ENCODE assay signal across 1 cellular context in genomic region chrX:100643943-100644587, GRCh38.
TF ChIP-seq lines count a peak whose summit lies in the region.

A gene with protein sequence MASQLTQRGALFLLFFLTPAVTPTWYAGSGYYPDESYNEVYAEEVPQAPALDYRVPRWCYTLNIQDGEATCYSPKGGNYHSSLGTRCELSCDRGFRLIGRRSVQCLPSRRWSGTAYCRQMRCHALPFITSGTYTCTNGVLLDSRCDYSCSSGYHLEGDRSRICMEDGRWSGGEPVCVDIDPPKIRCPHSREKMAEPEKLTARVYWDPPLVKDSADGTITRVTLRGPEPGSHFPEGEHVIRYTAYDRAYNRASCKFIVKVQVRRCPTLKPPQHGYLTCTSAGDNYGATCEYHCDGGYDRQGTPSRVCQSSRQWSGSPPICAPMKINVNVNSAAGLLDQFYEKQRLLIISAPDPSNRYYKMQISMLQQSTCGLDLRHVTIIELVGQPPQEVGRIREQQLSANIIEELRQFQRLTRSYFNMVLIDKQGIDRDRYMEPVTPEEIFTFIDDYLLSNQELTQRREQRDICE (plus strand): TSS chrX:100644199. CDS start chrX:100646323, 2,124 bp downstream.

TF ChIP-seq in K562, 482 proteins besides CTCF, POLR2A, EP300 and RAD21 (continued from another document):
- TF ChIP-seq TFAM (CRISPR knock-in tag; conservative IDR thresholded peaks at IDR 0.05): no peak
- TF ChIP-seq HDAC6 (IDR thresholded peaks at IDR 0.05; ENCODE audit: low read depth, low read length): no peak
- peak; percentile 46 for TF ChIP-seq MAFG (tag; conservative IDR thresholded peaks at IDR 0.05)
- 0 out of 2 replicates have a peak, but pooled peaks have one; percentile 12 for TF ChIP-seq NFE2 (IDR thresholded peaks at IDR 0.05; ENCODE audit: low read depth)
- peak; percentile 70 for TF ChIP-seq FOSL1 (tag; conservative IDR thresholded peaks at IDR 0.05)
- TF ChIP-seq FOXO4 (CRISPR knock-in tag; IDR thresholded peaks at IDR 0.05): no peak
- TF ChIP-seq, protein P1, sequence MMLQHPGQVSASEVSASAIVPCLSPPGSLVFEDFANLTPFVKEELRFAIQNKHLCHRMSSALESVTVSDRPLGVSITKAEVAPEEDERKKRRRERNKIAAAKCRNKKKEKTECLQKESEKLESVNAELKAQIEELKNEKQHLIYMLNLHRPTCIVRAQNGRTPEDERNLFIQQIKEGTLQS (IDR thresholded peaks at IDR 0.05): peak; percentile 21; the same call in 1 of the 2 replicates
- TF ChIP-seq, protein P1 (CRISPR knock-in tag; conservative IDR thresholded peaks at IDR 0.05): no peak
- TF ChIP-seq ZNF316 (IDR thresholded peaks at IDR 0.05): no peak
- TF ChIP-seq ESRRB (CRISPR knock-in tag; IDR thresholded peaks at IDR 0.05; ENCODE audit: borderline replicate concordance): no peak
- TF ChIP-seq SIN3A (IDR thresholded peaks at IDR 0.05; ENCODE audit: borderline replicate concordance in 2 of 2, control insufficient read depth in 1 of 2, low read depth in 2 of 2, low read length in 2 of 2): no peak
- no peak for TF ChIP-seq FOXK2 (conservative IDR thresholded peaks at IDR 0.05 in 1 of 2, IDR thresholded peaks at IDR 0.05 in 1 of 2; ENCODE audit: low read depth in 2 of 2)
- TF ChIP-seq ZNF212 (CRISPR knock-in tag; IDR thresholded peaks at IDR 0.05): no peak
- TF ChIP-seq MAX (CRISPR knock-in tag; IDR thresholded peaks at IDR 0.05): no peak
